In the genomic region with DNA sequence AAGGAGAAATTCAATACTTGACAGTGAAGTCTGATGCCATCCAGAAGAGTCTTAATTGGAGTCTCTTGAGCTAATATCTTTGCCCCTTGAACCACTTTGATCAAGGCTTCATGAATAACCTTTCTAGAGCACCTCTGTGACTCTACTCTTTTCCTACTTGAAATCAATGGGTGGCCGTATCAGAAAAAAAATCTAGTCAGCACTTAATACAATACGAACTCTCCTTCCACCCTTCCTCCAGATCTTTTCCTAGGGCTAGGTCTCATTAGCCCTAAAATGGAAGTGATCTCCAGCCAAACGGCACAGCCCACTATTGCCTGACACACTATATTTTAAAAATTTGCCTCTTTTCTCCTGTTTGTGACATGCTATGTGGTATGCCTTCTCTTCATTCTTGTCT, we compare ENCODE assay signal across 28 cellular contexts.
"Had no signal": no experiment of that assay in that cellular context is flagged by ENCODE, and none has a peak within 500 bp of the region (broad histone marks: within the 10 kb centered on the region; RNA-seq: fewer than 3 reads in every experiment).

No MANE protein-coding gene starts in this region.

- H2AFZ ChIP-seq: neural progenitor cell, parathyroid adenoma had no signal

- H3K27ac Mint-ChIP-seq: naive thymus-derived CD4-positive, alpha-beta T cell; natural killer cell; nephron; neural progenitor cell; progenitor cell of endocrine pancreas; stimulated activated effector memory CD8-positive, alpha-beta T cell treated with anti-CD3 and anti-CD28 coated beads, Interleukin-12 subunit alpha, Interleukin-12 subunit beta, amount 100 ng/mL, for 72 hours; stimulated activated naive B cell treated with anti-CD40 and anti-IgM and Interleukin-4, amounts not matched to agents 10 μg/mL and 1 μg/mL and 100 μg/mL, for 72 hours; stimulated activated naive CD8-positive, alpha-beta T cell treated with anti-CD3 and anti-CD28 coated beads, Interleukin-15, Interleukin-2, amounts not matched to agents 100 ng/mL and 50 ng/mL, for 24 hours; type B pancreatic cell had no signal

- H3K9me3 Mint-ChIP-seq: nephron; neural progenitor cell; stimulated activated naive CD8-positive, alpha-beta T cell treated with anti-CD3 and anti-CD28 coated beads, Interleukin-15, Interleukin-2, amounts not matched to agents 100 ng/mL and 50 ng/mL, for 24 hours; type B pancreatic cell had no signal

- H3K9ac ChIP-seq: neural progenitor cell, parathyroid adenoma had no signal

- ATAC-seq: naive thymus-derived CD4-positive, alpha-beta T cell; natural killer cell; psoas muscle; right cardiac atrium; right lobe of liver; stimulated activated effector memory CD8-positive, alpha-beta T cell treated with anti-CD3 and anti-CD28 coated beads, Interleukin-12 subunit alpha, Interleukin-12 subunit beta, amount 100 ng/mL, for 72 hours; stimulated activated naive B cell treated with anti-CD40 and anti-IgM and Interleukin-4, amounts not matched to agents 10 μg/mL and 1 μg/mL and 100 μg/mL, for 72 hours; upper lobe of right lung had no signal

- H3K27ac ChIP-seq: neural progenitor cell, neutrophil, parathyroid adenoma, psoas muscle, right lobe of liver, sigmoid colon, stomach, thoracic aorta, thyroid gland, tibial nerve, upper lobe of right lung, uterus had no signal

- H3K9me3 ChIP-seq: neutrophil, psoas muscle, right lobe of liver, sigmoid colon, stomach, thoracic aorta, thyroid gland, tibial nerve, upper lobe of right lung, uterus had no signal

- H3K27me3 Mint-ChIP-seq: naive thymus-derived CD4-positive, alpha-beta T cell; progenitor cell of endocrine pancreas; stimulated activated naive B cell treated with anti-CD40 and anti-IgM and Interleukin-4, amounts not matched to agents 10 μg/mL and 1 μg/mL and 100 μg/mL, for 72 hours; type B pancreatic cell had no signal

- FAIRE-seq: small intestine had no signal

- H3K36me3 Mint-ChIP-seq: naive thymus-derived CD4-positive, alpha-beta T cell; natural killer cell; neural progenitor cell; stimulated activated effector memory CD8-positive, alpha-beta T cell treated with anti-CD3 and anti-CD28 coated beads, Interleukin-12 subunit alpha, Interleukin-12 subunit beta, amount 100 ng/mL, for 72 hours; stimulated activated naive B cell treated with anti-CD40 and anti-IgM and Interleukin-4, amounts not matched to agents 10 μg/mL and 1 μg/mL and 100 μg/mL, for 72 hours; type B pancreatic cell had no signal

- DNase-seq: naive thymus-derived CD4-positive, alpha-beta T cell; natural killer cell; nucleus accumbens; psoas muscle; right lobe of liver; sigmoid colon; small intestine; stimulated activated CD4-positive, alpha-beta T cell treated with anti-CD3 and anti-CD28 coated beads, Interleukin-15, amount 100 ng/mL, for 24 hours; stimulated activated CD4-positive, alpha-beta T cell treated with anti-CD3 and anti-CD28 coated beads, Interleukin-2, amount 100 ng/mL, for 24 hours; stimulated activated CD4-positive, alpha-beta T cell treated with anti-CD3 and anti-CD28 coated beads, Interleukin-2, amount 100 ng/mL, for 48 hours; stimulated activated CD4-positive, alpha-beta T cell treated with anti-CD3 and anti-CD28 coated beads, Interleukin-4, amount 100 ng/mL, for 24 hours; stimulated activated naive B cell treated with anti-CD40 and anti-IgM and Interleukin-4, amounts not matched to agents 10 μg/mL and 1 μg/mL and 100 μg/mL, for 72 hours; stimulated activated naive CD4-positive, alpha-beta T cell treated with Interleukin-2 at 50 U/mL for 16 hours; stomach; thyroid gland; upper lobe of right lung; uterus had no signal

- H3K4me3 ChIP-seq: neural progenitor cell, psoas muscle, right lobe of liver, sigmoid colon, stomach, thoracic aorta, thyroid gland, tibial nerve, upper lobe of right lung, uterus had no signal

- H3K4me2 ChIP-seq: neural progenitor cell had no signal

- H3K27me3 ChIP-seq: neutrophil, right lobe of liver, sigmoid colon, stomach, thyroid gland, tibial nerve, upper lobe of right lung, uterus had no signal

- H3K4me3 Mint-ChIP-seq: naive thymus-derived CD4-positive, alpha-beta T cell; natural killer cell; nephron; neural progenitor cell; stimulated activated effector memory CD8-positive, alpha-beta T cell treated with anti-CD3 and anti-CD28 coated beads, Interleukin-12 subunit alpha, Interleukin-12 subunit beta, amount 100 ng/mL, for 72 hours; stimulated activated naive B cell treated with anti-CD40 and anti-IgM and Interleukin-4, amounts not matched to agents 10 μg/mL and 1 μg/mL and 100 μg/mL, for 72 hours; stimulated activated naive CD8-positive, alpha-beta T cell treated with anti-CD3 and anti-CD28 coated beads, Interleukin-15, Interleukin-2, amounts not matched to agents 100 ng/mL and 50 ng/mL, for 24 hours; type B pancreatic cell had no signal

- H3K4me1 Mint-ChIP-seq: naive thymus-derived CD4-positive, alpha-beta T cell; natural killer cell; nephron; stimulated activated effector memory CD8-positive, alpha-beta T cell treated with anti-CD3 and anti-CD28 coated beads, Interleukin-12 subunit alpha, Interleukin-12 subunit beta, amount 100 ng/mL, for 72 hours; stimulated activated naive B cell treated with anti-CD40 and anti-IgM and Interleukin-4, amounts not matched to agents 10 μg/mL and 1 μg/mL and 100 μg/mL, for 72 hours had no signal

- H3K79me2 ChIP-seq: parathyroid adenoma had no signal

- H3K36me3 ChIP-seq: neural progenitor cell, neutrophil, right lobe of liver, sigmoid colon, stomach, thoracic aorta, thyroid gland, tibial nerve, upper lobe of right lung, uterus had no signal

- H3K4me1 ChIP-seq: parathyroid adenoma, psoas muscle, right lobe of liver, sigmoid colon, stomach, thyroid gland, tibial nerve, upper lobe of right lung, uterus had no signal
